Comparison of ENCODE assay signal across 18 cellular contexts in genomic region chr6:151111670-151112069, GRCh38.
"Had no signal": no experiment of that assay in that cellular context is flagged by ENCODE, and none has a peak within 500 bp of the region (broad histone marks: within the 10 kb centered on the region; RNA-seq: fewer than 3 reads in every experiment).

No MANE protein-coding gene starts in this region.

- H3K27me3 ChIP-seq: foreskin keratinocyte, tibial artery had no signal

- H3K4me1 ChIP-seq: foreskin keratinocyte, lower lobe of right lung, tibial artery had no signal

- H3K9me3 ChIP-seq: lower lobe of right lung, tibial artery had no signal

- H3K9me3 Mint-ChIP-seq: activated CD4-positive, alpha-beta memory T cell treated with anti-CD3 and anti-CD28 coated beads, Interleukin-2, amount 10 ng/mL, durations not matched to agents 7 days and 5 days; activated naive CD8-positive, alpha-beta T cell treated with anti-CD3 and anti-CD28 coated beads, Interleukin-2, amount 10 ng/mL, durations not matched to agents 7 days and 5 days; nephron progenitor cell; T-helper 2 cell treated with Interferon-gamma antibody and Interleukin-4, amounts not matched to agents 5 μg/mL and 100 μg/mL, for 36 hours had no signal

- H3K36me3 Mint-ChIP-seq: activated CD8-positive, alpha-beta memory T cell treated with anti-CD3 and anti-CD28 coated beads, Interleukin-2, amount 10 ng/mL, durations not matched to agents 7 days and 5 days; activated naive CD8-positive, alpha-beta T cell treated with anti-CD3 and anti-CD28 coated beads, Interleukin-2, amount 10 ng/mL, durations not matched to agents 7 days and 5 days had no signal

- H3K27ac ChIP-seq: dorsolateral prefrontal cortex, foreskin keratinocyte, lower lobe of right lung, tibial artery had no signal

- H3K27ac Mint-ChIP-seq: activated CD4-positive, alpha-beta memory T cell treated with anti-CD3 and anti-CD28 coated beads, Interleukin-2, amount 10 ng/mL, durations not matched to agents 7 days and 5 days; activated CD8-positive, alpha-beta memory T cell treated with anti-CD3 and anti-CD28 coated beads, Interleukin-2, amount 10 ng/mL, durations not matched to agents 7 days and 5 days; activated naive CD8-positive, alpha-beta T cell treated with anti-CD3 and anti-CD28 coated beads, Interleukin-2, amount 10 ng/mL, durations not matched to agents 7 days and 5 days; nephron progenitor cell; progenitor cell of endocrine pancreas; T-helper 2 cell treated with Interferon-gamma antibody and Interleukin-4, amounts not matched to agents 5 μg/mL and 100 μg/mL, for 36 hours had no signal

- H3K4me1 Mint-ChIP-seq: activated CD4-positive, alpha-beta memory T cell treated with anti-CD3 and anti-CD28 coated beads, Interleukin-2, amount 10 ng/mL, durations not matched to agents 7 days and 5 days; activated CD8-positive, alpha-beta memory T cell treated with anti-CD3 and anti-CD28 coated beads, Interleukin-2, amount 10 ng/mL, durations not matched to agents 7 days and 5 days; activated naive CD8-positive, alpha-beta T cell treated with anti-CD3 and anti-CD28 coated beads, Interleukin-2, amount 10 ng/mL, durations not matched to agents 7 days and 5 days had no signal

- H3K36me3 ChIP-seq: lower lobe of right lung, tibial artery had no signal

- DNase-seq: activated CD4-positive, alpha-beta memory T cell treated with anti-CD3 and anti-CD28 coated beads, Interleukin-2, amount 10 ng/mL, durations not matched to agents 7 days and 5 days; activated CD4-positive, alpha-beta T cell treated with anti-CD3 and anti-CD28 coated beads for 48 hours; activated CD4-positive, CD25-positive, alpha-beta regulatory T cell; activated CD8-positive, alpha-beta memory T cell treated with anti-CD3 and anti-CD28 coated beads, Interleukin-2, amount 10 ng/mL, durations not matched to agents 7 days and 5 days; activated naive CD8-positive, alpha-beta T cell treated with anti-CD3 and anti-CD28 coated beads, Interleukin-2, amount 10 ng/mL, durations not matched to agents 7 days and 5 days; amygdala; dorsolateral prefrontal cortex; foreskin keratinocyte; hippocampal formation; lower lobe of right lung; midbrain; nephron progenitor cell; stimulated activated CD4-positive, alpha-beta T cell treated with anti-CD3 and anti-CD28 coated beads, Interleukin-1b, Interleukin-23, amount 100 ng/mL, for 48 hours; stimulated activated naive CD8-positive, alpha-beta T cell treated with anti-CD3 and anti-CD28 coated beads, Interleukin-15, Interleukin-2, amounts not matched to agents 100 U/mL and 50 U/mL, for 24 hours; substantia nigra; tibial artery had no signal

- H3K4me3 ChIP-seq: dorsolateral prefrontal cortex, lower lobe of right lung, tibial artery had no signal

- H3K4me3 Mint-ChIP-seq: activated CD4-positive, alpha-beta memory T cell treated with anti-CD3 and anti-CD28 coated beads, Interleukin-2, amount 10 ng/mL, durations not matched to agents 7 days and 5 days; activated CD8-positive, alpha-beta memory T cell treated with anti-CD3 and anti-CD28 coated beads, Interleukin-2, amount 10 ng/mL, durations not matched to agents 7 days and 5 days; activated naive CD8-positive, alpha-beta T cell treated with anti-CD3 and anti-CD28 coated beads, Interleukin-2, amount 10 ng/mL, durations not matched to agents 7 days and 5 days; nephron progenitor cell; T-helper 2 cell treated with Interferon-gamma antibody and Interleukin-4, amounts not matched to agents 5 μg/mL and 100 μg/mL, for 36 hours had no signal
